ENCODE assay signal across 1 cellular context in genomic region chr9:68704804-68705635, GRCh38.
TF ChIP-seq lines count a peak whose summit lies in the region.

TSS of gene PIP5K1B (plus strand) at chr9:68705240. CDS start at chr9:68822615, 117,375 bp downstream.

TF ChIP-seq in HepG2, 621 proteins besides CTCF, POLR2A, EP300 and RAD21 (continued from another document and continues in another):
- TF ChIP-seq, protein P1, sequence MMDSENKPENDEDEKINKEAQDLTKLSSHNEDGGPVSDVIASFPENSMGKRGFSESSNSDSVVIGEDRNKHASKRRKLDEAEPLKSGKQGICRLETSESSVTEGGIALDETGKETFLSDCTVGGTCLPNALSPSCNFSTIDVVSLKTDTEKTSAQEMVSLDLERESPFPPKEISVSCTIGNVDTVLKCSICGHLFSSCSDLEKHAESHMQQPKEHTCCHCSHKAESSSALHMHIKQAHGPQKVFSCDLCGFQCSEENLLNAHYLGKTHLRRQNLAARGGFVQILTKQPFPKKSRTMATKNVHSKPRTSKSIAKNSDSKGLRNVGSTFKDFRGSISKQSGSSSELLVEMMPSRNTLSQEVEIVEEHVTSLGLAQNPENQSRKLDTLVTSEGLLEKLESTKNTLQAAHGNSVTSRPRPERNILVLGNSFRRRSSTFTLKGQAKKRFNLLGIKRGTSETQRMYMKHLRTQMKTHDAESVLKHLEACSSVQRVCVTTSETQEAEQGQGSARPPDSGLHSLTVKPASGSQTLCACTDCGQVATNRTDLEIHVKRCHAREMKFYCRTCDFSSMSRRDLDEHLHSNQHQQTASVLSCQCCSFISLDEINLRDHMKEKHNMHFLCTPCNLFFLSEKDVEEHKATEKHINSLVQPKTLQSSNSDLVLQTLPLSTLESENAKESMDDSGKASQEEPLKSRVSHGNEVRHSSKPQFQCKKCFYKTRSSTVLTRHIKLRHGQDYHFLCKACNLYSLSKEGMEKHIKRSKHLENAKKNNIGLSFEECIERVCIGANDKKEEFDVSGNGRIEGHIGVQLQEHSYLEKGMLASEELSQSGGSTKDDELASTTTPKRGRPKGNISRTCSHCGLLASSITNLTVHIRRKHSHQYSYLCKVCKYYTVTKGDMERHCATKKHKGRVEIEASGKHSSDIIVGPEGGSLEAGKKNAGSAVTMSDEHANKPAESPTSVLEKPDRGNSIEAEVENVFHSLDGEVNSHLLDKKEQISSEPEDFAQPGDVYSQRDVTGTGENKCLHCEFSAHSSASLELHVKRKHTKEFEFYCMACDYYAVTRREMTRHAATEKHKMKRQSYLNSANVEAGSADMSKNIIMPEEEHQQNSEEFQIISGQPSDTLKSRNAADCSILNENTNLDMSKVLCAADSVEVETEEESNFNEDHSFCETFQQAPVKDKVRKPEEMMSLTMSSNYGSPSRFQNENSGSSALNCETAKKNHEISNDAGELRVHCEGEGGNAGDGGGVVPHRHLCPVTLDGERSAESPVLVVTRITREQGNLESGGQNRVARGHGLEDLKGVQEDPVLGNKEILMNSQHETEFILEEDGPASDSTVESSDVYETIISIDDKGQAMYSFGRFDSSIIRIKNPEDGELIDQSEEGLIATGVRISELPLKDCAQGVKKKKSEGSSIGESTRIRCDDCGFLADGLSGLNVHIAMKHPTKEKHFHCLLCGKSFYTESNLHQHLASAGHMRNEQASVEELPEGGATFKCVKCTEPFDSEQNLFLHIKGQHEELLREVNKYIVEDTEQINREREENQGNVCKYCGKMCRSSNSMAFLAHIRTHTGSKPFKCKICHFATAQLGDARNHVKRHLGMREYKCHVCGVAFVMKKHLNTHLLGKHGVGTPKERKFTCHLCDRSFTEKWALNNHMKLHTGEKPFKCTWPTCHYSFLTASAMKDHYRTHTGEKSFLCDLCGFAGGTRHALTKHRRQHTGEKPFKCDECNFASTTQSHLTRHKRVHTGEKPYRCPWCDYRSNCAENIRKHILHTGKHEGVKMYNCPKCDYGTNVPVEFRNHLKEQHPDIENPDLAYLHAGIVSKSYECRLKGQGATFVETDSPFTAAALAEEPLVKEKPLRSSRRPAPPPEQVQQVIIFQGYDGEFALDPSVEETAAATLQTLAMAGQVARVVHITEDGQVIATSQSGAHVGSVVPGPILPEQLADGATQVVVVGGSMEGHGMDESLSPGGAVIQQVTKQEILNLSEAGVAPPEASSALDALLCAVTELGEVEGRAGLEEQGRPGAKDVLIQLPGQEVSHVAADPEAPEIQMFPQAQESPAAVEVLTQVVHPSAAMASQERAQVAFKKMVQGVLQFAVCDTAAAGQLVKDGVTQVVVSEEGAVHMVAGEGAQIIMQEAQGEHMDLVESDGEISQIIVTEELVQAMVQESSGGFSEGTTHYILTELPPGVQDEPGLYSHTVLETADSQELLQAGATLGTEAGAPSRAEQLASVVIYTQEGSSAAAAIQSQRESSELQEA (CRISPR knock-in tag; IDR thresholded peaks at IDR 0.05; ENCODE audit: not compliant biosample characterization) = peak; percentile 50
- TF ChIP-seq ZNF879 (CRISPR knock-in tag; IDR thresholded peaks at IDR 0.05) (no peak), ZFAT (CRISPR knock-in tag; conservative IDR thresholded peaks at IDR 0.05) (no peak; the same call in 1 of the 2 replicates), ZNF605 (CRISPR knock-in tag; IDR thresholded peaks at IDR 0.05) (peak; percentile 70; the same call in 1 of the 2 replicates), ZNF564 (CRISPR knock-in tag; IDR thresholded peaks at IDR 0.05) (peak; percentile 55), MIER2 (CRISPR knock-in tag; IDR thresholded peaks at IDR 0.05) (no peak), ZNF660 (CRISPR knock-in tag; IDR thresholded peaks at IDR 0.05; ENCODE audit: borderline replicate concordance, low read depth) (no peak), ZNF446 (CRISPR knock-in tag; IDR thresholded peaks at IDR 0.05) (no peak), RBM39 (IDR thresholded peaks at IDR 0.05; ENCODE audit: low read depth, low read length, poor library complexity, severe bottlenecking) (peak; percentile 90), ZNF782 (CRISPR knock-in tag; IDR thresholded peaks at IDR 0.05; ENCODE audit: borderline replicate concordance) (no peak), SIN3B (IDR thresholded peaks at IDR 0.05; ENCODE audit: low read length) (no peak), REL (CRISPR knock-in tag; conservative IDR thresholded peaks at IDR 0.05) (peak; percentile 62; the same call in 1 of the 2 replicates), ZSCAN21 (CRISPR knock-in tag; IDR thresholded peaks at IDR 0.05; ENCODE audit: borderline replicate concordance) (peak; percentile 86), NFRKB (IDR thresholded peaks at IDR 0.05) (no peak), MAF1 (CRISPR knock-in tag; IDR thresholded peaks at IDR 0.05; ENCODE audit: borderline replicate concordance) (peak; percentile 47; the same call in 1 of the 2 replicates), DNMT1 (CRISPR knock-in tag; IDR thresholded peaks at IDR 0.05) (no peak), ZNF253 (CRISPR knock-in tag; IDR thresholded peaks at IDR 0.05; ENCODE audit: borderline replicate concordance) (no peak), HNRNPL (IDR thresholded peaks at IDR 0.05; ENCODE audit: low read depth, low read length) (no peak), MEIS1 (CRISPR knock-in tag; IDR thresholded peaks at IDR 0.05; ENCODE audit: borderline replicate concordance) (no peak), ZSCAN25 (CRISPR knock-in tag; IDR thresholded peaks at IDR 0.05) (no peak), KDM6A (CRISPR knock-in tag; IDR thresholded peaks at IDR 0.05; ENCODE audit: low read depth) (no peak), KDM3A (CRISPR knock-in tag; IDR thresholded peaks at IDR 0.05; ENCODE audit: low read depth) (peak; percentile 55; the same call in 1 of the 2 replicates), ZNF713 (CRISPR knock-in tag; IDR thresholded peaks at IDR 0.05) (no peak), ZFP36L2 (CRISPR knock-in tag; IDR thresholded peaks at IDR 0.05) (no peak), TRIM24 (CRISPR knock-in tag; IDR thresholded peaks at IDR 0.05) (no peak), ZHX1 (CRISPR knock-in tag; IDR thresholded peaks at IDR 0.05; ENCODE audit: low read depth) (peak; percentile 72; the same call in 1 of the 2 replicates), TEF (CRISPR knock-in tag; IDR thresholded peaks at IDR 0.05) (peak; percentile 73; the same call in 1 of the 2 replicates), TOPORS (CRISPR knock-in tag; IDR thresholded peaks at IDR 0.05) (peak; percentile 42), ZNF143 (CRISPR knock-in tag; IDR thresholded peaks at IDR 0.05) (0 out of 2 replicates have a peak, but pooled peaks have one; percentile 17), ZFP37 (CRISPR knock-in tag; IDR thresholded peaks at IDR 0.05; ENCODE audit: borderline replicate concordance) (no peak), KAT7 (CRISPR knock-in tag; IDR thresholded peaks at IDR 0.05; ENCODE audit: borderline replicate concordance) (no peak), RBM22 (optimal IDR thresholded peaks at IDR 0.05; ENCODE audit: low read length) (no peak), TGIF2 (CRISPR knock-in tag; IDR thresholded peaks at IDR 0.05) (no peak), ZNF264 (CRISPR knock-in tag; IDR thresholded peaks at IDR 0.05) (0 out of 2 replicates have a peak, but pooled peaks have one; percentile 30)
- TF ChIP-seq, protein P2, sequence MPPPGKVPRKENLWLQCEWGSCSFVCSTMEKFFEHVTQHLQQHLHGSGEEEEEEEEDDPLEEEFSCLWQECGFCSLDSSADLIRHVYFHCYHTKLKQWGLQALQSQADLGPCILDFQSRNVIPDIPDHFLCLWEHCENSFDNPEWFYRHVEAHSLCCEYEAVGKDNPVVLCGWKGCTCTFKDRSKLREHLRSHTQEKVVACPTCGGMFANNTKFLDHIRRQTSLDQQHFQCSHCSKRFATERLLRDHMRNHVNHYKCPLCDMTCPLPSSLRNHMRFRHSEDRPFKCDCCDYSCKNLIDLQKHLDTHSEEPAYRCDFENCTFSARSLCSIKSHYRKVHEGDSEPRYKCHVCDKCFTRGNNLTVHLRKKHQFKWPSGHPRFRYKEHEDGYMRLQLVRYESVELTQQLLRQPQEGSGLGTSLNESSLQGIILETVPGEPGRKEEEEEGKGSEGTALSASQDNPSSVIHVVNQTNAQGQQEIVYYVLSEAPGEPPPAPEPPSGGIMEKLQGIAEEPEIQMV (CRISPR knock-in tag; IDR thresholded peaks at IDR 0.05; ENCODE audit: low read depth) = no peak
- TF ChIP-seq, protein P3, sequence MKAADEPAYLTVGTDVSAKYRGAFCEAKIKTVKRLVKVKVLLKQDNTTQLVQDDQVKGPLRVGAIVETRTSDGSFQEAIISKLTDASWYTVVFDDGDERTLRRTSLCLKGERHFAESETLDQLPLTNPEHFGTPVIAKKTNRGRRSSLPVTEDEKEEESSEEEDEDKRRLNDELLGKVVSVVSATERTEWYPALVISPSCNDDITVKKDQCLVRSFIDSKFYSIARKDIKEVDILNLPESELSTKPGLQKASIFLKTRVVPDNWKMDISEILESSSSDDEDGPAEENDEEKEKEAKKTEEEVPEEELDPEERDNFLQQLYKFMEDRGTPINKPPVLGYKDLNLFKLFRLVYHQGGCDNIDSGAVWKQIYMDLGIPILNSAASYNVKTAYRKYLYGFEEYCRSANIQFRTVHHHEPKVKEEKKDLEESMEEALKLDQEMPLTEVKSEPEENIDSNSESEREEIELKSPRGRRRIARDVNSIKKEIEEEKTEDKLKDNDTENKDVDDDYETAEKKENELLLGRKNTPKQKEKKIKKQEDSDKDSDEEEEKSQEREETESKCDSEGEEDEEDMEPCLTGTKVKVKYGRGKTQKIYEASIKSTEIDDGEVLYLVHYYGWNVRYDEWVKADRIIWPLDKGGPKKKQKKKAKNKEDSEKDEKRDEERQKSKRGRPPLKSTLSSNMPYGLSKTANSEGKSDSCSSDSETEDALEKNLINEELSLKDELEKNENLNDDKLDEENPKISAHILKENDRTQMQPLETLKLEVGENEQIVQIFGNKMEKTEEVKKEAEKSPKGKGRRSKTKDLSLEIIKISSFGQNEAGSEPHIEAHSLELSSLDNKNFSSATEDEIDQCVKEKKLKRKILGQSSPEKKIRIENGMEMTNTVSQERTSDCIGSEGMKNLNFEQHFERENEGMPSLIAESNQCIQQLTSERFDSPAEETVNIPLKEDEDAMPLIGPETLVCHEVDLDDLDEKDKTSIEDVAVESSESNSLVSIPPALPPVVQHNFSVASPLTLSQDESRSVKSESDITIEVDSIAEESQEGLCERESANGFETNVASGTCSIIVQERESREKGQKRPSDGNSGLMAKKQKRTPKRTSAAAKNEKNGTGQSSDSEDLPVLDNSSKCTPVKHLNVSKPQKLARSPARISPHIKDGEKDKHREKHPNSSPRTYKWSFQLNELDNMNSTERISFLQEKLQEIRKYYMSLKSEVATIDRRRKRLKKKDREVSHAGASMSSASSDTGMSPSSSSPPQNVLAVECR (CRISPR knock-in tag; IDR thresholded peaks at IDR 0.05; ENCODE audit: borderline replicate concordance) = peak; percentile 60; the same call in 1 of the 2 replicates
- TF ChIP-seq, protein P4, sequence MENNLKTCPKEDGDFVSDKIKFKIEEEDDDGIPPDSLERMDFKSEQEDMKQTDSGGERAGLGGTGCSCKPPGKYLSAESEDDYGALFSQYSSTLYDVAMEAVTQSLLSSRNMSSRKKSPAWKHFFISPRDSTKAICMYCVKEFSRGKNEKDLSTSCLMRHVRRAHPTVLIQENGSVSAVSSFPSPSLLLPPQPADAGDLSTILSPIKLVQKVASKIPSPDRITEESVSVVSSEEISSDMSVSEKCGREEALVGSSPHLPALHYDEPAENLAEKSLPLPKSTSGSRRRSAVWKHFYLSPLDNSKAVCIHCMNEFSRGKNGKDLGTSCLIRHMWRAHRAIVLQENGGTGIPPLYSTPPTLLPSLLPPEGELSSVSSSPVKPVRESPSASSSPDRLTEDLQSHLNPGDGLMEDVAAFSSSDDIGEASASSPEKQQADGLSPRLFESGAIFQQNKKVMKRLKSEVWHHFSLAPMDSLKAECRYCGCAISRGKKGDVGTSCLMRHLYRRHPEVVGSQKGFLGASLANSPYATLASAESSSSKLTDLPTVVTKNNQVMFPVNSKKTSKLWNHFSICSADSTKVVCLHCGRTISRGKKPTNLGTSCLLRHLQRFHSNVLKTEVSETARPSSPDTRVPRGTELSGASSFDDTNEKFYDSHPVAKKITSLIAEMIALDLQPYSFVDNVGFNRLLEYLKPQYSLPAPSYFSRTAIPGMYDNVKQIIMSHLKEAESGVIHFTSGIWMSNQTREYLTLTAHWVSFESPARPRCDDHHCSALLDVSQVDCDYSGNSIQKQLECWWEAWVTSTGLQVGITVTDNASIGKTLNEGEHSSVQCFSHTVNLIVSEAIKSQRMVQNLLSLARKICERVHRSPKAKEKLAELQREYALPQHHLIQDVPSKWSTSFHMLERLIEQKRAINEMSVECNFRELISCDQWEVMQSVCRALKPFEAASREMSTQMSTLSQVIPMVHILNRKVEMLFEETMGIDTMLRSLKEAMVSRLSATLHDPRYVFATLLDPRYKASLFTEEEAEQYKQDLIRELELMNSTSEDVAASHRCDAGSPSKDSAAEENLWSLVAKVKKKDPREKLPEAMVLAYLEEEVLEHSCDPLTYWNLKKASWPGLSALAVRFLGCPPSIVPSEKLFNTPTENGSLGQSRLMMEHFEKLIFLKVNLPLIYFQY (CRISPR knock-in tag; IDR thresholded peaks at IDR 0.05; ENCODE audit: borderline replicate concordance) = no peak
